ENCODE assay signal across 25 cellular contexts in the genomic region with DNA sequence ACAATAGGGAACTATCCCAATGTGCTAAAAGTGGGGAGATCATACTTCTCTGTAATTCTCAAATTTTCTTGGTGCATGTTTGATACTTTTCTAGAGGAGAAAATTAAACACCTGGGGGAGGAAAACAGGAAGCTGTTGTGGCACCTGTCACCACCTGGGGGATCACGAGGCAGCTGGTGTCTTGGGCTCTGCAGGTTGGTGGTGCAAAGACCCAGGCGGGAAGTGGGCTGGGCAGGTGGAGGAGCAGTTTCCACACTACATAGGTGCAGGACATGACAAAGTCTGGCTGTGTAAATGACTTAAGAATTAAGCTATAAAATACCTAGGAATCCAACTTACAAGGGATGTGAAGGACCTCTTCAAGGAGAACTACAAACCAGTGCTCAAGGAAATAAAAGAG. TPM values are rescaled to one million over a fixed set of nuclear protein-coding genes. Genes with fewer than 3 reads are reported as not detected.
DNase-seq lines count a peak whose midpoint lies in the region; ATAC-seq and TF ChIP-seq lines count a peak whose summit lies in the region.
"Had no signal": no experiment of that assay in that cellular context is flagged by ENCODE, and none has a peak within 500 bp of the region (broad histone marks: within the 10 kb centered on the region; RNA-seq: fewer than 3 reads in every experiment).

No MANE protein-coding gene starts in this region.

- H3K27ac ChIP-seq in GM23338 (ENCODE audit: low read depth), result no peak overlapping the region
- no peak overlapping the region for H3K27ac ChIP-seq in OCI-LY7 (ENCODE audit: low read depth, low read length, poor library complexity, severe bottlenecking)
- H3K27ac ChIP-seq in endodermal cell (ENCODE audit: low read depth, low read length), result no peak overlapping the region

- H3K4me1 Mint-ChIP-seq in GM23338, result no peaks in the 10 kb centered on the region
- H3K4me1 Mint-ChIP-seq in endodermal cell, result no peaks in the 10 kb centered on the region
- H3K4me1 Mint-ChIP-seq in WTC11, result peaks cover 3% of the 10 kb centered on the region; the same call in 1 of the 2 replicates
- H3K4me1 Mint-ChIP-seq: B cell; CD4-positive, alpha-beta memory T cell; CD8-positive, alpha-beta memory T cell had no signal

- H3K9me2 ChIP-seq in GM23338 (ENCODE audit: insufficient read depth), result no peaks in the 10 kb centered on the region
- H3K9me2 ChIP-seq in OCI-LY7 (ENCODE audit: insufficient read depth, low read length), result no peaks in the 10 kb centered on the region

- DNase-seq in GM23338 (ENCODE audit: low spot score) (no peak), OCI-LY7 (ENCODE audit: low spot score) (peak; percentile 47), endodermal cell (no peak), AG08396 (ENCODE audit: low spot score) (no peak), NCI-H2029 treated with DMSO at 0.1 percent for 48 hours (lab: John Stamatoyannopoulos, UW) (no peak), WTC11 (ENCODE audit: low spot score) (no peak)
- DNase-seq: 8988T; ACHN; AML-193; C1 segment of cervical spinal cord; CD4-positive, alpha-beta memory T cell; CD4-positive, CD25-positive, alpha-beta regulatory T cell; CD8-positive, alpha-beta memory T cell; COR-L47; DMS 273 treated with DMSO at 0.1 percent for 48 hours; DMS153; DMS53; DMS79; DND-41; EL; GDM1 had no signal

- H3K9me3 Mint-ChIP-seq in GM23338 (peaks cover 48% of the 10 kb centered on the region), endodermal cell (peaks cover 53% of the 10 kb centered on the region), WTC11 (peaks cover 41% of the 10 kb centered on the region)

- H3K9me3 ChIP-seq in OCI-LY7 (ENCODE audit: low read length) (peaks cover 7% of the 10 kb centered on the region; the same call in 1 of the 2 replicates), endodermal cell (ENCODE audit: control insufficient read depth, low read length) (peaks cover 50% of the 10 kb centered on the region)

- H3K4me3 Mint-ChIP-seq in GM23338, result no peak overlapping the region
- no peak overlapping the region for H3K4me3 Mint-ChIP-seq in endodermal cell
- H3K4me3 Mint-ChIP-seq in WTC11, result no peak overlapping the region
- H3K4me3 Mint-ChIP-seq: B cell; CD14-positive monocyte; CD4-positive, alpha-beta memory T cell; CD4-positive, CD25-positive, alpha-beta regulatory T cell; CD8-positive, alpha-beta memory T cell had no signal

- H3K36me3 ChIP-seq in GM23338 (ENCODE audit: insufficient read depth) (peaks cover 51% of the 10 kb centered on the region), OCI-LY7 (ENCODE audit: insufficient read depth, low read length) (peaks cover 52% of the 10 kb centered on the region), endodermal cell (ENCODE audit: control insufficient read depth, insufficient read depth, low read length) (peaks cover 50% of the 10 kb centered on the region)

- H3K4me2 ChIP-seq in GM23338, result no peak overlapping the region
- no peak overlapping the region for H3K4me2 ChIP-seq in OCI-LY7 (ENCODE audit: low read length)

- H3K79me2 ChIP-seq in GM23338 (replicated peaks; ENCODE audit: insufficient read depth) (no peaks in the 10 kb centered on the region), OCI-LY7 (ENCODE audit: insufficient read depth, low read depth, low read length) (no peaks in the 10 kb centered on the region)

- H3K9ac ChIP-seq in endodermal cell (ENCODE audit: extremely low read depth, low read length, poor library complexity, severe bottlenecking), result no peak overlapping the region

- H3K4me1 ChIP-seq in GM23338 (ENCODE audit: insufficient read depth), result no peaks in the 10 kb centered on the region
- H3K4me1 ChIP-seq in OCI-LY7 (ENCODE audit: insufficient read depth, low read length, poor library complexity, severe bottlenecking), result peaks cover 4% of the 10 kb centered on the region
- no peaks in the 10 kb centered on the region for H3K4me1 ChIP-seq in endodermal cell (ENCODE audit: control insufficient read depth, insufficient read depth, low read length)

- H3K27me3 Mint-ChIP-seq in GM23338 (ENCODE audit: insufficient read depth, low read depth, poor library complexity) (peaks cover 8% of the 10 kb centered on the region), endodermal cell (ENCODE audit: insufficient read depth) (no peaks in the 10 kb centered on the region), WTC11 (ENCODE audit: low read depth) (no peaks in the 10 kb centered on the region)
- H3K27me3 Mint-ChIP-seq: B cell; CD4-positive, alpha-beta memory T cell; CD4-positive, CD25-positive, alpha-beta regulatory T cell; CD8-positive, alpha-beta memory T cell had no signal

- CTCF ChIA-PET in OCI-LY7 (lab: Charles Lee; ENCODE audit: unreplicated experiment), result no interaction called here
- CTCF ChIA-PET in WTC11 (lab: Charles Lee), result no interaction called here

- H3K27ac Mint-ChIP-seq in GM23338 (no peak overlapping the region), endodermal cell (no peak overlapping the region), WTC11 (no peak overlapping the region)
- H3K27ac Mint-ChIP-seq: B cell; CD14-positive monocyte; CD4-positive, CD25-positive, alpha-beta regulatory T cell had no signal

- H4K20me1 ChIP-seq in GM23338 (replicated peaks; ENCODE audit: insufficient read depth) (no peaks in the 10 kb centered on the region; the same call in 1 of the 2 replicates), OCI-LY7 (ENCODE audit: insufficient read depth, low read length) (no peaks in the 10 kb centered on the region)

- TF ChIP-seq CTCF in GM23338 (conservative IDR thresholded peaks at IDR 0.05; ENCODE audit: low read depth in 2 of 2) (no peak), OCI-LY7 (conservative IDR thresholded peaks at IDR 0.05; ENCODE audit: low read length) (no peak), endodermal cell (conservative IDR thresholded peaks at IDR 0.05) (peak; percentile 24), WTC11 (IDR thresholded peaks at IDR 0.05) (no peak)

- BruUV-seq in OCI-LY7 (replicated peaks; lab: Mats Ljungman, UMichigan), result no TSS peak

- H2AFZ ChIP-seq in GM23338, result no peak overlapping the region
- no peak overlapping the region for H2AFZ ChIP-seq in OCI-LY7 (ENCODE audit: low read length)

- WGBS in endodermal cell (ENCODE audit: insufficient coverage in 1 of 2, insufficient read length in 1 of 2), 2 experiments, result 95 to 100% methylated on average over 1 to 2 of the region's 2 CpGs

- no peaks in the 10 kb centered on the region for H3F3A ChIP-seq in GM23338 (replicated peaks; ENCODE audit: low read depth)

- H3K4me3 ChIP-seq in GM23338, result no peak overlapping the region
- no peak overlapping the region for H3K4me3 ChIP-seq in OCI-LY7 (ENCODE audit: low read depth, low read length, poor library complexity, severe bottlenecking)
- no peak overlapping the region for H3K4me3 ChIP-seq in endodermal cell (ENCODE audit: low read length)
- H3K4me3 ChIP-seq: GM12878 had no signal

- intact Hi-C loops in OCI-LY7 (cut with micrococcal nuclease; ENCODE audit: unreplicated experiment), result no loop called here

- no peak for ATAC-seq in GM23338
- ATAC-seq in GM21360 (IDR thresholded peaks at IDR 0.05; ENCODE audit: unreplicated experiment), result no peak
- no peak for ATAC-seq in WTC11
- ATAC-seq: GM12878 had no signal

- no peaks in the 10 kb centered on the region for H3K27me3 ChIP-seq in GM23338 (ENCODE audit: insufficient read depth)
- H3K27me3 ChIP-seq in endodermal cell (ENCODE audit: control insufficient read depth, insufficient read depth, low read length, poor library complexity, severe bottlenecking), result no peaks in the 10 kb centered on the region

- H3K36me3 Mint-ChIP-seq in GM23338 (ENCODE audit: low read depth), result peaks cover 72% of the 10 kb centered on the region
- peaks cover 66% of the 10 kb centered on the region for H3K36me3 Mint-ChIP-seq in endodermal cell (ENCODE audit: low read depth)
- H3K36me3 Mint-ChIP-seq in WTC11, result peaks cover 65% of the 10 kb centered on the region

- POLR2A ChIA-PET in OCI-LY7 (lab: Charles Lee), result interaction anchor here (0.5 to 0.6 kb wide), 2 partner anchors 622 to 806 kb away, joined by 3 read pairs; no protein-coding TSS in a partner anchor
- POLR2A ChIA-PET in WTC11 (lab: Charles Lee), result no interaction called here

TF ChIP-seq in GM23338, 12 proteins besides CTCF, POLR2A, EP300 and RAD21:
- TF ChIP-seq, protein P1, sequence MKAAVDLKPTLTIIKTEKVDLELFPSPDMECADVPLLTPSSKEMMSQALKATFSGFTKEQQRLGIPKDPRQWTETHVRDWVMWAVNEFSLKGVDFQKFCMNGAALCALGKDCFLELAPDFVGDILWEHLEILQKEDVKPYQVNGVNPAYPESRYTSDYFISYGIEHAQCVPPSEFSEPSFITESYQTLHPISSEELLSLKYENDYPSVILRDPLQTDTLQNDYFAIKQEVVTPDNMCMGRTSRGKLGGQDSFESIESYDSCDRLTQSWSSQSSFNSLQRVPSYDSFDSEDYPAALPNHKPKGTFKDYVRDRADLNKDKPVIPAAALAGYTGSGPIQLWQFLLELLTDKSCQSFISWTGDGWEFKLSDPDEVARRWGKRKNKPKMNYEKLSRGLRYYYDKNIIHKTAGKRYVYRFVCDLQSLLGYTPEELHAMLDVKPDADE (IDR thresholded peaks at IDR 0.05), result no peak
- TF ChIP-seq ZNF331 (CRISPR knock-in tag; IDR thresholded peaks at IDR 0.05; ENCODE audit: low read depth), result peak; percentile 83

TF ChIP-seq in WTC11, 78 proteins besides CTCF, POLR2A, EP300 and RAD21 (continues in another document):
- TF ChIP-seq ZNF512 (CRISPR knock-in tag; IDR thresholded peaks at IDR 0.05; ENCODE audit: borderline replicate concordance) (no peak), ZNF423 (CRISPR knock-in tag; IDR thresholded peaks at IDR 0.05) (no peak)

RNA-seq across cellular contexts. Expression of gene PEX5, which starts 23.2 kb away (rescaled TPM):
- total RNA-seq in GM23338 (2014; rRNA removed; shearing (Covaris generic)), result 58.8 and 72.0 TPM in 2 replicates
- 7.4 and 7.5 TPM in 2 replicates for polyA plus RNA-seq in GM23338 (2016; fragmentation: Nextera tagmentation; extraction: Ambion mirVana)
- 45.6 and 54.4 TPM in 2 replicates for total RNA-seq in OCI-LY7 (2014; rRNA removed; shearing (Covaris generic))
- 99.9 and 107 TPM in 2 replicates for total RNA-seq in OCI-LY7 (2022)
- 100 to 1,000 TPM in 1 of 2 donors, 10 to 100 TPM in 1; 73.5 to 106 TPM for total RNA-seq in endodermal cell
- polyA plus RNA-seq in endodermal cell (2013, experiment 1 of 2), result 32.8 TPM
- polyA plus RNA-seq in endodermal cell (2013, experiment 2 of 2), result 25.4 TPM
- 61.4 to 68.9 TPM (median 63.4 TPM) in 3 replicates for total RNA-seq in WTC11 (2021)
